ENCODE assay signal across 9 cellular contexts in genomic region chr2:75709297-75709696, GRCh38. TPM values are rescaled to one million over a fixed set of nuclear protein-coding genes. Genes with fewer than 3 reads are reported as not detected.
DNase-seq lines count a peak whose midpoint lies in the region; ATAC-seq, FAIRE-seq and TF ChIP-seq lines count a peak whose summit lies in the region.
"Had no signal": no experiment of that assay in that cellular context is flagged by ENCODE, and none has a peak within 500 bp of the region (broad histone marks: within the 10 kb centered on the region; RNA-seq: fewer than 3 reads in every experiment).

No MANE protein-coding gene starts in this region.

- H3K4me1 ChIP-seq in left ventricle myocardium inferior = peaks cover 47% of the 10 kb centered on the region
- peaks cover 12% of the 10 kb centered on the region for H3K4me1 ChIP-seq in hepatocyte (ENCODE audit: insufficient read depth)

- TF ChIP-seq CTCF in left ventricle myocardium inferior (IDR thresholded peaks at IDR 0.05; ENCODE audit: borderline replicate concordance) (no peak), hepatocyte (IDR thresholded peaks at IDR 0.05; ENCODE audit: poor library complexity) (no peak), type B pancreatic cell (conservative IDR thresholded peaks at IDR 0.05) (no peak)

- H3K4me1 Mint-ChIP-seq in T-helper 17 cell (peaks cover 17% of the 10 kb centered on the region), type B pancreatic cell (ENCODE audit: unreplicated experiment) (peaks cover 20% of the 10 kb centered on the region)

- intact Hi-C loops in left ventricle myocardium inferior (cut with micrococcal nuclease) = no loop called here
- intact Hi-C loops in Right ventricle myocardium superior (cut with DNase I) = loop anchor here (10.0 kb wide), 1 partner anchor 54 kb away; no protein-coding TSS in a partner anchor

- peaks cover 3% of the 10 kb centered on the region for H3K9me3 Mint-ChIP-seq in type B pancreatic cell

- peaks cover 30% of the 10 kb centered on the region for H3K79me2 ChIP-seq in hepatocyte

- peaks cover 5% of the 10 kb centered on the region for H3K36me3 Mint-ChIP-seq in T-helper 17 cell (ENCODE audit: low read depth)
- peaks cover 8% of the 10 kb centered on the region for H3K36me3 Mint-ChIP-seq in type B pancreatic cell

- H3K27me3 ChIP-seq in left ventricle myocardium inferior (ENCODE audit: low read depth) = no peaks in the 10 kb centered on the region
- no peaks in the 10 kb centered on the region for H3K27me3 ChIP-seq in hepatocyte

- H3K4me2 ChIP-seq in hepatocyte = peak overlapping the region; percentile 82

- H2AFZ ChIP-seq in hepatocyte = peak overlapping the region; percentile 94

- no peaks in the 10 kb centered on the region for H3K9me2 ChIP-seq in hepatocyte (replicated peaks; ENCODE audit: insufficient read depth)

- no peak for FAIRE-seq in GM12892 (lab: Jason Lieb, UNC)

- WGBS in hepatocyte (ENCODE audit: low lambda C conversion rate, missing lambda C conversion rate) = 30% methylated on average over 3 of the region's 3 CpGs

- TF ChIP-seq POLR2A in GM12892 (IDR thresholded peaks at IDR 0.05; ENCODE audit: low read depth, low read length) = no peak

- H3K27me3 Mint-ChIP-seq in T-helper 17 cell = no peaks in the 10 kb centered on the region
- no peaks in the 10 kb centered on the region for H3K27me3 Mint-ChIP-seq in type B pancreatic cell

- DNase-seq in left ventricle myocardium inferior (no peak), Right ventricle myocardium superior (no peak), T-helper 17 cell (no peak), hepatocyte (ENCODE audit: low spot score) (no peak), type B pancreatic cell (ENCODE audit: extremely low spot score, unreplicated experiment) (no peak), GM12892 (ENCODE audit: insufficient read length) (no peak), AG08395 (ENCODE audit: low spot score) (no peak)
- DNase-seq: activated CD4-positive, alpha-beta T cell treated with anti-CD3 and anti-CD28 coated beads for 48 hours had no signal

- H3K27ac ChIP-seq in left ventricle myocardium inferior (replicated peaks) (no peak overlapping the region), hepatocyte (peak overlapping the region; percentile 94)

- peak overlapping the region; percentile 89 for H3K4me3 Mint-ChIP-seq in T-helper 17 cell
- H3K4me3 Mint-ChIP-seq in type B pancreatic cell = peak overlapping the region; percentile 82

- peaks cover 18% of the 10 kb centered on the region for H3K36me3 ChIP-seq in left ventricle myocardium inferior
- H3K36me3 ChIP-seq in hepatocyte (replicated peaks; ENCODE audit: insufficient read depth, low read depth) = no peaks in the 10 kb centered on the region

- no peak for ATAC-seq in Right ventricle myocardium superior (ENCODE audit: poor library complexity)
- no peak for ATAC-seq in T-helper 17 cell
- no peak for ATAC-seq in HG03280 (IDR thresholded peaks at IDR 0.05; ENCODE audit: unreplicated experiment)

- H4K20me1 ChIP-seq in hepatocyte (ENCODE audit: insufficient read depth, poor library complexity, severe bottlenecking) = no peaks in the 10 kb centered on the region

- H3K9me3 ChIP-seq in left ventricle myocardium inferior (replicated peaks) = no peaks in the 10 kb centered on the region
- H3K9me3 ChIP-seq in T-helper 17 cell (ENCODE audit: control insufficient read depth, low read length, poor library complexity, severe bottlenecking) = no peaks in the 10 kb centered on the region
- H3K9me3 ChIP-seq in hepatocyte (ENCODE audit: low read depth) = no peaks in the 10 kb centered on the region

- peak overlapping the region; percentile 95 for H3K27ac Mint-ChIP-seq in T-helper 17 cell
- peak overlapping the region; percentile 49 for H3K27ac Mint-ChIP-seq in type B pancreatic cell

- H3K4me3 ChIP-seq in left ventricle myocardium inferior = peak overlapping the region; percentile 84
- peak overlapping the region; percentile 30 for H3K4me3 ChIP-seq in hepatocyte

RNA-seq across cellular contexts. Expression of gene GCFC2, which starts 1.4 kb away (rescaled TPM):
- total RNA-seq in left ventricle myocardium inferior = 9.6 TPM
- 11.8 TPM for total RNA-seq in Right ventricle myocardium superior
- total RNA-seq in T-helper 17 cell = 10 to 100 TPM; 17.1 to 22.4 TPM
- 27.6 and 28.8 TPM in 2 replicates for total RNA-seq in hepatocyte
- polyA plus RNA-seq in hepatocyte = 15.5 and 16.0 TPM in 2 replicates
- 19.8 and 22.1 TPM in 2 replicates for total RNA-seq in type B pancreatic cell (ENCODE audit: low replicate concordance)
- 27.0 TPM for polyA plus RNA-seq in GM12892 (2012; ENCODE audit: missing spikeins)
